ENCODE assay signal across 14 cellular contexts in the genomic region with DNA sequence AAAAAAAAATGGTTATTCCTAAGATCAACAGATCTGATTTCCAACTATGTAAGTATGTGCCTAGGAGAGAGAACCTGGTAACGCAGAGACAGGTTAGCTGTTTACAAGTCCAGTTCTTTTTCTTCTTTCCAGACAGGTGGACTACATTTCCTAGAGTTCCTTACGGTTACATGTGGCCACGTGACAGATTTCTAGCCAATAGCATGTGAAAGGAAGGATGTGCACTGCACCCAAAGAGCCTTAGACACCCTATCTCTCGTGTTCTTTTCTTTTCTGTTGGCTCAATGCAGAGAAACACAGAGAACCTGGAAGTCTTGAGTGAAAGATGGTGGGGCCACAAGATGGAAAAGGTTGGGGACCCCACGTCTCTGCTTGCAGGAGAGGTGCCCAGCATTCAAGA.
DNase-seq lines count a peak whose midpoint lies in the region; ATAC-seq and TF ChIP-seq lines count a peak whose summit lies in the region.
"Had no signal": no experiment of that assay in that cellular context is flagged by ENCODE, and none has a peak within 500 bp of the region (broad histone marks: within the 10 kb centered on the region; RNA-seq: fewer than 3 reads in every experiment).

No MANE protein-coding gene starts in this region.

- DNase-seq in SK-N-SH, result no peak
- peak; percentile 14 for DNase-seq in OCI-LY7 (ENCODE audit: low spot score)
- DNase-seq in esophagus squamous epithelium (lab: John Stamatoyannopoulos, UW), result no peak
- DNase-seq in transverse colon, result no peak
- no peak for DNase-seq in stimulated activated CD4-positive, alpha-beta T cell treated with anti-CD3 and anti-CD28 coated beads, Interleukin-4, amount 100 ng/mL, for 24 hours
- no peak for DNase-seq in lower leg skin (ENCODE audit: low spot score in 2 of 2)
- DNase-seq: CD8-positive, alpha-beta T cell; COR-L47; DND-41; GDM1; GM23248 had no signal

- H3K9me2 ChIP-seq in SK-N-SH (no peaks in the 10 kb centered on the region), OCI-LY7 (ENCODE audit: insufficient read depth, low read length) (no peaks in the 10 kb centered on the region; the same call in 1 of the 2 replicates)

- intact Hi-C loops in OCI-LY7 (cut with micrococcal nuclease; ENCODE audit: unreplicated experiment), result no loop called here
- intact Hi-C loops in esophagus squamous epithelium (cut with DNase I), result no loop called here
- intact Hi-C loops in transverse colon (cut with DNase I; ENCODE audit: low total_unique reads), result no loop called here
- intact Hi-C loops in lower leg skin (cut with DNase I; ENCODE audit: low total_unique reads), result no loop called here

- H2AFZ ChIP-seq in SK-N-SH (ENCODE audit: low read depth) (no peak overlapping the region), OCI-LY7 (ENCODE audit: low read length) (no peak overlapping the region)
- H2AFZ ChIP-seq: GM23248 had no signal

- POLR2A ChIA-PET in SK-N-SH (lab: Yijun Ruan, JAX), result no interaction called here
- POLR2A ChIA-PET in OCI-LY7 (lab: Charles Lee), result no interaction called here

- H3K9me3 ChIP-seq in SK-N-SH (no peaks in the 10 kb centered on the region), OCI-LY7 (ENCODE audit: low read length) (no peaks in the 10 kb centered on the region), esophagus squamous epithelium (no peaks in the 10 kb centered on the region), transverse colon (no peaks in the 10 kb centered on the region)

- H3K9ac ChIP-seq in SK-N-SH, result no peak overlapping the region
- H3K9ac ChIP-seq: GM23248 had no signal

- no peak for TF ChIP-seq RAD21 in SK-N-SH (IDR thresholded peaks at IDR 0.05; ENCODE audit: low read length)

- 52% methylated on average over 5 of the region's 5 CpGs for WGBS in SK-N-SH (ENCODE audit: low lambda C conversion rate)
- WGBS in esophagus squamous epithelium, 2 donors, result 79 to 84% methylated on average over 5 of the region's 5 CpGs
- 73 to 81% methylated on average over 2 to 5 of the region's 5 CpGs for WGBS in transverse colon (ENCODE audit: low coverage in 1 of 2), 2 donors
- 88 to 92% methylated on average over 5 of the region's 5 CpGs for WGBS in lower leg skin, 2 donors

- ATAC-seq in SK-N-SH treated with all-trans-retinoic acid at 6 μM for 48 hours (no peak), GM21360 (IDR thresholded peaks at IDR 0.05; ENCODE audit: unreplicated experiment) (no peak)
- ATAC-seq: CD8-positive, alpha-beta T cell had no signal

- in situ Hi-C loops in transverse colon (cut with MboI; ENCODE audit: low pct_ligation_motif_present in 1 of 4, low pct_unique_long_range_greater_than_20kb in 1 of 4, low sequenced_read_pairs in 3 of 4), result no loop called here

- H3K4me3 ChIP-seq in SK-N-SH (ENCODE audit: low read depth in 2 of 2, low read length in 1 of 2), result no peak overlapping the region
- H3K4me3 ChIP-seq in OCI-LY7 (ENCODE audit: low read depth, low read length, poor library complexity, severe bottlenecking), result no peak overlapping the region
- H3K4me3 ChIP-seq in esophagus squamous epithelium, result no peak overlapping the region
- H3K4me3 ChIP-seq in transverse colon, result no peak overlapping the region
- H3K4me3 ChIP-seq in lower leg skin (ENCODE audit: low read depth, poor library complexity, severe bottlenecking), result no peak overlapping the region
- H3K4me3 ChIP-seq: GM23248 had no signal

- CTCF ChIA-PET in SK-N-SH (lab: Yijun Ruan, JAX), result interaction anchor here (1.5 kb wide), 1 partner anchor 8 kb away, joined by 3 read pairs; no protein-coding TSS in a partner anchor
- CTCF ChIA-PET in OCI-LY7 (lab: Charles Lee; ENCODE audit: unreplicated experiment), result no interaction called here

- no peak for TF ChIP-seq CTCF in SK-N-SH (IDR thresholded peaks at IDR 0.05)
- TF ChIP-seq CTCF in OCI-LY7 (conservative IDR thresholded peaks at IDR 0.05; ENCODE audit: low read length), result no peak
- no peak for TF ChIP-seq CTCF in esophagus squamous epithelium (IDR thresholded peaks at IDR 0.05)
- no peak for TF ChIP-seq CTCF in transverse colon (IDR thresholded peaks at IDR 0.05)
- no peak for TF ChIP-seq CTCF in lower leg skin (IDR thresholded peaks at IDR 0.05)

- no peaks in the 10 kb centered on the region for H3K79me2 ChIP-seq in SK-N-SH (ENCODE audit: insufficient read depth)
- no peaks in the 10 kb centered on the region for H3K79me2 ChIP-seq in OCI-LY7 (ENCODE audit: insufficient read depth, low read depth, low read length)

- no peak for TF ChIP-seq EP300 in SK-N-SH (IDR thresholded peaks at IDR 0.05; ENCODE audit: borderline replicate concordance in 1 of 2, low read depth in 1 of 2, low read length in 1 of 2)
- no peak for TF ChIP-seq EP300 in transverse colon (IDR thresholded peaks at IDR 0.05; ENCODE audit: low read depth)

- H4K20me1 ChIP-seq in SK-N-SH (ENCODE audit: insufficient read depth) (no peaks in the 10 kb centered on the region), OCI-LY7 (ENCODE audit: insufficient read depth, low read length) (no peaks in the 10 kb centered on the region)

- no TSS peak for BruUV-seq in OCI-LY7 (replicated peaks; lab: Mats Ljungman, UMichigan)

- H3K36me3 ChIP-seq in SK-N-SH (replicated peaks in 1 of 2; ENCODE audit: control insufficient read depth in 1 of 2, insufficient read depth in 2 of 2, low read length in 1 of 2), result no peaks in the 10 kb centered on the region
- H3K36me3 ChIP-seq in OCI-LY7 (ENCODE audit: insufficient read depth, low read length), result no peaks in the 10 kb centered on the region
- H3K36me3 ChIP-seq in esophagus squamous epithelium, result no peaks in the 10 kb centered on the region
- H3K36me3 ChIP-seq in transverse colon, result no peaks in the 10 kb centered on the region

- no peaks in the 10 kb centered on the region for H3K27me3 ChIP-seq in SK-N-SH (ENCODE audit: insufficient read depth)
- no peaks in the 10 kb centered on the region for H3K27me3 ChIP-seq in esophagus squamous epithelium
- no peaks in the 10 kb centered on the region for H3K27me3 ChIP-seq in transverse colon

- H3K4me2 ChIP-seq in SK-N-SH (no peak overlapping the region), OCI-LY7 (ENCODE audit: low read length) (no peak overlapping the region)

- H3K4me1 ChIP-seq in SK-N-SH (ENCODE audit: control insufficient read depth in 1 of 2, insufficient read depth in 2 of 2, low read depth in 1 of 2, low read length in 1 of 2), result peaks cover 0 to 13% of the 10 kb centered on the region in 2 experiments; a peak in 2 of 4 replicates
- H3K4me1 ChIP-seq in OCI-LY7 (ENCODE audit: insufficient read depth, low read length, poor library complexity, severe bottlenecking), result no peaks in the 10 kb centered on the region
- peaks cover 0 to 41% (median 4%) of the 10 kb centered on the region in 3 donors for H3K4me1 ChIP-seq in esophagus squamous epithelium
- H3K4me1 ChIP-seq in transverse colon, result peaks cover 14 to 38% (median 19%) of the 10 kb centered on the region in 4 donors

- H3K27ac ChIP-seq in SK-N-SH (ENCODE audit: low read depth in 2 of 2, low read length in 1 of 2), result no peak overlapping the region
- no peak overlapping the region for H3K27ac ChIP-seq in OCI-LY7 (ENCODE audit: low read depth, low read length, poor library complexity, severe bottlenecking)
- H3K27ac ChIP-seq in esophagus squamous epithelium, result peak overlapping the region in 3 of 4 donors; percentile 17 to 71 (median 63)
- peak overlapping the region; percentile 59 to 81 (median 70) for H3K27ac ChIP-seq in transverse colon
- H3K27ac ChIP-seq: 22Rv1, GM23248 had no signal

- no peaks in the 10 kb centered on the region for H3F3A ChIP-seq in SK-N-SH (replicated peaks; ENCODE audit: insufficient read depth)

- TF ChIP-seq POLR2A in esophagus squamous epithelium (IDR thresholded peaks at IDR 0.05), result no peak
- TF ChIP-seq POLR2A in transverse colon (IDR thresholded peaks at IDR 0.05), result no peak
- no peak for TF ChIP-seq POLR2A in lower leg skin (IDR thresholded peaks at IDR 0.05)

TF ChIP-seq in SK-N-SH, 30 proteins besides CTCF, POLR2A, EP300 and RAD21:
- TF ChIP-seq, protein P1, sequence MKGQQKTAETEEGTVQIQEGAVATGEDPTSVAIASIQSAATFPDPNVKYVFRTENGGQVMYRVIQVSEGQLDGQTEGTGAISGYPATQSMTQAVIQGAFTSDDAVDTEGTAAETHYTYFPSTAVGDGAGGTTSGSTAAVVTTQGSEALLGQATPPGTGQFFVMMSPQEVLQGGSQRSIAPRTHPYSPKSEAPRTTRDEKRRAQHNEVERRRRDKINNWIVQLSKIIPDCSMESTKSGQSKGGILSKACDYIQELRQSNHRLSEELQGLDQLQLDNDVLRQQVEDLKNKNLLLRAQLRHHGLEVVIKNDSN (IDR thresholded peaks at IDR 0.05; ENCODE audit: borderline replicate concordance, low read depth), result 0 out of 2 replicates have a peak, but pooled peaks have one; percentile 33
- no peak for TF ChIP-seq SIN3A (IDR thresholded peaks at IDR 0.05; ENCODE audit: borderline replicate concordance, low read depth, low read length)

TF ChIP-seq in SK-N-SH treated with all-trans-retinoic acid at 6 μM for 48 hours, 23 proteins besides CTCF, POLR2A, EP300 and RAD21 (continues in another document):
- TF ChIP-seq SNAI2 (CRISPR knock-in tag; IDR thresholded peaks at IDR 0.05) (no peak), BACH2 (CRISPR knock-in tag; IDR thresholded peaks at IDR 0.05; ENCODE audit: borderline replicate concordance) (no peak), ESRRG (CRISPR knock-in tag; IDR thresholded peaks at IDR 0.05) (no peak), ZNF565 (CRISPR knock-in tag; conservative IDR thresholded peaks at IDR 0.05; ENCODE audit: low read depth) (no peak), OSR1 (CRISPR knock-in tag; IDR thresholded peaks at IDR 0.05) (no peak), ZFP3 (CRISPR knock-in tag; IDR thresholded peaks at IDR 0.05) (no peak), ZNF8 (CRISPR knock-in tag; IDR thresholded peaks at IDR 0.05) (no peak), RARB (CRISPR knock-in tag; IDR thresholded peaks at IDR 0.05) (no peak), ISL1 (CRISPR knock-in tag; IDR thresholded peaks at IDR 0.05) (no peak), ZNF70 (CRISPR knock-in tag; IDR thresholded peaks at IDR 0.05) (no peak)
- TF ChIP-seq, protein P2, sequence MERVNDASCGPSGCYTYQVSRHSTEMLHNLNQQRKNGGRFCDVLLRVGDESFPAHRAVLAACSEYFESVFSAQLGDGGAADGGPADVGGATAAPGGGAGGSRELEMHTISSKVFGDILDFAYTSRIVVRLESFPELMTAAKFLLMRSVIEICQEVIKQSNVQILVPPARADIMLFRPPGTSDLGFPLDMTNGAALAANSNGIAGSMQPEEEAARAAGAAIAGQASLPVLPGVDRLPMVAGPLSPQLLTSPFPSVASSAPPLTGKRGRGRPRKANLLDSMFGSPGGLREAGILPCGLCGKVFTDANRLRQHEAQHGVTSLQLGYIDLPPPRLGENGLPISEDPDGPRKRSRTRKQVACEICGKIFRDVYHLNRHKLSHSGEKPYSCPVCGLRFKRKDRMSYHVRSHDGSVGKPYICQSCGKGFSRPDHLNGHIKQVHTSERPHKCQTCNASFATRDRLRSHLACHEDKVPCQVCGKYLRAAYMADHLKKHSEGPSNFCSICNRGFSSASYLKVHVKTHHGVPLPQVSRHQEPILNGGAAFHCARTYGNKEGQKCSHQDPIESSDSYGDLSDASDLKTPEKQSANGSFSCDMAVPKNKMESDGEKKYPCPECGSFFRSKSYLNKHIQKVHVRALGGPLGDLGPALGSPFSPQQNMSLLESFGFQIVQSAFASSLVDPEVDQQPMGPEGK (CRISPR knock-in tag; IDR thresholded peaks at IDR 0.05; ENCODE audit: borderline replicate concordance), result no peak

Comparison
In these comparisons a context has a peak if more than half of its experiments do, and no peak if none do; other contexts are left out.
1. H3K27ac ChIP-seq: peak in esophagus squamous epithelium (3 of 4) and transverse colon (4 of 4); none in SK-N-SH (0 of 2) and OCI-LY7 (single experiment).